ENCODE assay signal across 19 cellular contexts in the genomic region with DNA sequence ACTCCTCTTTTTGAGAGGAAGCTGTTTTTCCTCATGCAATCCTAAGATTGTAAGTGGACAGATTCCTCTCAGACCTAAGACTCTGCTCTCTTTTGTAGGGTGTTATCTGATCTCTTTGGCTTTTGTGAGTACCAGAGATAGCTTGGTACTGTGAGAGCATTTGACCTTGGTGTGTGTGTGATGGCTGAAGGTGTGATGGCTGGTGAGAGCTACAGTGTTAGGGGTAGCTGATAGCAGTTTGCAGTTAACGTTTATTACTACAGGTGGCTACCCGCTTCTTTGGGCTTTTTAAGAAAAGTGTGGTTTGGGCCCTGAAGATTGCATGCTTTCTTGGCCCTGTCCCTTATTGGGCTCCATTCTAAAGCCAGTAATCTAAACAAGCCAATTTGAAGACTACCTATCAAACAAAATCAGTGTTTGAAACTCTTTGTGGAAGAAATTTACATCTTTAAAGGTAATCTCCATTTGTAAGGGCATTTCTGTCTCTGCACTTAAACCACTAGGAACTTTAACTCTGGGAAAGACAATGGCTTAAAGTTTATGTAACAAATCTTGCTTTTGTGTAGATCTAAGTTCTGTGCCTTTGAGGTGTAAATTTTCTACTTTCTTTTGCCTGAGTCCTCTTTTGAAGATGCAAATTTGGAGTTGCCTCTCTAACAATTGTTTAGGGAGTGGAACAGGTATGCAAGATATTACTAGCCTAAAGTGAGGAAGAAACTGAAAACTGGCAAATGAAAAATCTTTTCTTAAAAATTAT.
DNase-seq lines count a peak whose midpoint lies in the region; ATAC-seq and TF ChIP-seq lines count a peak whose summit lies in the region.
"Had no signal": no experiment of that assay in that cellular context is flagged by ENCODE, and none has a peak within 500 bp of the region (broad histone marks: within the 10 kb centered on the region; RNA-seq: fewer than 3 reads in every experiment).

No MANE protein-coding gene starts in this region.

- peaks cover 19% of the 10 kb centered on the region for H3K9me3 ChIP-seq in H9 (ENCODE audit: control insufficient read depth, low read depth, low read length)
- no peaks in the 10 kb centered on the region for H3K9me3 ChIP-seq in neural progenitor cell (ENCODE audit: low read depth)
- no peaks in the 10 kb centered on the region for H3K9me3 ChIP-seq in CD8-positive, alpha-beta T cell (ENCODE audit: low read length)
- H3K9me3 ChIP-seq in spleen = peaks cover 0 to 33% (median 18%) of the 10 kb centered on the region in 8 donors
- H3K9me3 ChIP-seq: SK-N-SH had no signal

- no peak overlapping the region for H3K18ac ChIP-seq in H9 (ENCODE audit: insufficient read length, low read depth, low read length)

- no peak overlapping the region for H2BK20ac ChIP-seq in H9 (ENCODE audit: low read depth, low read length, poor library complexity, severe bottlenecking)

- H4K5ac ChIP-seq in H9 (ENCODE audit: insufficient read length, low read depth, low read length) = no peak overlapping the region

- H3T11ph ChIP-seq in H9 (ENCODE audit: low read length) = no peak overlapping the region

- no peak overlapping the region for H3K14ac ChIP-seq in H9 (ENCODE audit: insufficient read depth, low read length)

- WGBS in H9 (ENCODE audit: extremely low coverage, insufficient read length, low lambda C conversion rate) = no CpG with 5 or more reads among the region's 2 CpGs
- WGBS in spleen, 5 donors = 75 to 85% (median 80%) methylated on average over 2 of the region's 2 CpGs

- H3K23ac ChIP-seq in H9 (ENCODE audit: insufficient read length, low read depth, low read length) = no peak overlapping the region

- H2BK15ac ChIP-seq in H9 (ENCODE audit: low read depth, low read length) = no peak overlapping the region

- peaks cover 19 to 23% of the 10 kb centered on the region in 2 experiments for H3K4me1 Mint-ChIP-seq in H9
- H3K4me1 Mint-ChIP-seq in WTC11 = peaks cover 10% of the 10 kb centered on the region
- no peaks in the 10 kb centered on the region for H3K4me1 Mint-ChIP-seq in neural progenitor cell
- no peaks in the 10 kb centered on the region for H3K4me1 Mint-ChIP-seq in CD8-positive, alpha-beta T cell (ENCODE audit: low read depth)
- H3K4me1 Mint-ChIP-seq: CD8-positive, alpha-beta memory T cell had no signal

- H3K79me1 ChIP-seq in H9 (ENCODE audit: insufficient read depth, low read depth, low read length, poor library complexity, severe bottlenecking) = no peaks in the 10 kb centered on the region

- no peak for TF ChIP-seq POLR2A in spleen (IDR thresholded peaks at IDR 0.05)

- H3K36me3 Mint-ChIP-seq in H9 (ENCODE audit: insufficient read depth in 1 of 3, low read depth in 3 of 3) (peaks cover 13 to 32% (median 13%) of the 10 kb centered on the region in 3 experiments), WTC11 (peaks cover 36% of the 10 kb centered on the region), neural progenitor cell (peaks cover 4% of the 10 kb centered on the region)
- no peaks in the 10 kb centered on the region for H3K36me3 Mint-ChIP-seq in CD8-positive, alpha-beta T cell

- H3F3A ChIP-seq in neural progenitor cell (ENCODE audit: low read depth) = peaks cover 19% of the 10 kb centered on the region

- H3K27ac Mint-ChIP-seq in H9 (peak overlapping the region in 1 of 3 experiments; percentile 68; a peak in 1 of 7 replicates), WTC11 (no peak overlapping the region), neural progenitor cell (no peak overlapping the region)
- H3K27ac Mint-ChIP-seq in CD8-positive, alpha-beta T cell = no peak overlapping the region
- H3K27ac Mint-ChIP-seq: CD8-positive, alpha-beta memory T cell had no signal

- no peak overlapping the region for H2BK5ac ChIP-seq in H9 (ENCODE audit: insufficient read length, low read length)

- no peaks in the 10 kb centered on the region for H4K20me1 ChIP-seq in H9 (ENCODE audit: control insufficient read depth, insufficient read depth, insufficient read length)
- no peaks in the 10 kb centered on the region for H4K20me1 ChIP-seq in neural progenitor cell (ENCODE audit: low read depth)
- H4K20me1 ChIP-seq: BLaER1 treated with 17β-estradiol and CSF1 and Interleukin-3, amounts not matched to agents 10 nM and 100 nM had no signal

- H3K9ac ChIP-seq in H9 (ENCODE audit: extremely low read depth, insufficient read length, low read length) (no peak overlapping the region), neural progenitor cell (no peak overlapping the region)
- H3K9ac ChIP-seq: BLaER1 treated with 17β-estradiol and CSF1 and Interleukin-3, amounts not matched to agents 10 nM and 100 nM; SK-N-SH had no signal

- H3K27me3 ChIP-seq in H9 (ENCODE audit: insufficient read depth, low read length) (peaks cover 54% of the 10 kb centered on the region), neural progenitor cell (no peaks in the 10 kb centered on the region), spleen (replicated peaks in 1 of 7) (peaks cover 0 to 4% (median 0%) of the 10 kb centered on the region in 7 donors)
- H3K27me3 ChIP-seq in CD8-positive, alpha-beta T cell (ENCODE audit: insufficient read depth, low read length) = no peaks in the 10 kb centered on the region
- H3K27me3 ChIP-seq: BLaER1 treated with 17β-estradiol and CSF1 and Interleukin-3, amounts not matched to agents 10 nM and 100 nM had no signal

- H3K27me3 Mint-ChIP-seq in H9 (ENCODE audit: low read depth) (peaks cover 97% of the 10 kb centered on the region), WTC11 (ENCODE audit: low read depth) (peaks cover 98% of the 10 kb centered on the region), neural progenitor cell (ENCODE audit: insufficient read depth, low read depth) (peaks cover 2% of the 10 kb centered on the region)
- H3K27me3 Mint-ChIP-seq in CD8-positive, alpha-beta T cell (ENCODE audit: low read depth) = peaks cover 2% of the 10 kb centered on the region

- no peak overlapping the region for H3K4me2 ChIP-seq in H9 (ENCODE audit: insufficient read depth, insufficient read length, low read length)
- H3K4me2 ChIP-seq in neural progenitor cell = no peak overlapping the region
- H3K4me2 ChIP-seq: BLaER1 treated with 17β-estradiol and CSF1 and Interleukin-3, amounts not matched to agents 10 nM and 100 nM; SK-N-SH had no signal

- no peak overlapping the region for H3K4me3 ChIP-seq in neural progenitor cell
- no peak overlapping the region for H3K4me3 ChIP-seq in CD8-positive, alpha-beta T cell (ENCODE audit: low read depth, low read length)
- H3K4me3 ChIP-seq in spleen = no peak overlapping the region
- H3K4me3 ChIP-seq: BLaER1 treated with 17β-estradiol and CSF1 and Interleukin-3, amounts not matched to agents 10 nM and 100 nM had no signal

- no peak overlapping the region for H2BK120ac ChIP-seq in H9 (ENCODE audit: low read depth, low read length, poor library complexity, severe bottlenecking)

- H3K27ac ChIP-seq in H9 (ENCODE audit: insufficient read length, low read depth, low read length) (no peak overlapping the region), neural progenitor cell (no peak overlapping the region), spleen (no peak overlapping the region)
- H3K27ac ChIP-seq in CD8-positive, alpha-beta T cell (ENCODE audit: low read depth, low read length) = no peak overlapping the region
- H3K27ac ChIP-seq: BLaER1 treated with 17β-estradiol and CSF1 and Interleukin-3, amounts not matched to agents 10 nM and 100 nM had no signal

- H3K4me3 Mint-ChIP-seq in H9 = no peak overlapping the region
- no peak overlapping the region for H3K4me3 Mint-ChIP-seq in WTC11
- no peak overlapping the region for H3K4me3 Mint-ChIP-seq in neural progenitor cell
- no peak overlapping the region for H3K4me3 Mint-ChIP-seq in CD8-positive, alpha-beta T cell
- H3K4me3 Mint-ChIP-seq: CD8-positive, alpha-beta memory T cell had no signal

- H4K8ac ChIP-seq in H9 (replicated peaks; ENCODE audit: insufficient read length, low read depth, low read length) = no peak overlapping the region

- H3K56ac ChIP-seq in H9 (ENCODE audit: insufficient read length, low read depth, low read length) = no peak overlapping the region

- H2AFZ ChIP-seq in H9 (ENCODE audit: low read length) (no peak overlapping the region), neural progenitor cell (replicated peaks) (peak overlapping the region; percentile 30)

- H3K4ac ChIP-seq in H9 (ENCODE audit: low read depth, low read length) = no peak overlapping the region

- intact Hi-C loops in CD8-positive, alpha-beta T cell (cut with DNase I, micrococcal nuclease) = no loop called here
- intact Hi-C loops in spleen (cut with DNase I; ENCODE audit: low total_unique reads) = no loop called here

- ATAC-seq in WTC11 = peak; percentile 85
- ATAC-seq in CD8-positive, alpha-beta T cell = no peak
- ATAC-seq: HCT116, PC-3 had no signal

- no peak for TF ChIP-seq CTCF in H9 (conservative IDR thresholded peaks at IDR 0.05)
- no peak for TF ChIP-seq CTCF in WTC11 (IDR thresholded peaks at IDR 0.05)
- TF ChIP-seq CTCF in neural progenitor cell (IDR thresholded peaks at IDR 0.05) = no peak
- TF ChIP-seq CTCF in CD8-positive, alpha-beta T cell (IDR thresholded peaks at IDR 0.05) = no peak
- no peak for TF ChIP-seq CTCF in spleen (IDR thresholded peaks at IDR 0.05 in 8 of 11, conservative IDR thresholded peaks at IDR 0.05 in 3 of 11)

- CTCF ChIA-PET in WTC11 (lab: Charles Lee) = interaction anchor here (0.9 to 1.9 kb wide), 6 partner anchors 9 to 302 kb away, joined by 3 to 10 read pairs (median 6); no protein-coding TSS in a partner anchor
- CTCF ChIA-PET in CD8-positive, alpha-beta T cell (lab: Charles Lee) = interaction anchor here (0.9 to 1.1 kb wide), 3 partner anchors 244 to 293 kb away, joined by 3 to 4 read pairs (median 3); no protein-coding TSS in a partner anchor

- DNase-seq in H9 (peak; percentile 48), WTC11 (ENCODE audit: low spot score) (no peak), iPS-NIHi11 (ENCODE audit: low spot score) (peak; percentile 18), neural progenitor cell (ENCODE audit: low spot score) (no peak), occipital lobe (lab: John Stamatoyannopoulos, UW) (no peak), spleen (no peak)
- no peak for DNase-seq in CD8-positive, alpha-beta T cell
- DNase-seq: CD8-positive, alpha-beta memory T cell; KBM-7; NCI-H1105; NCI-H2081; NCI-H2227 treated with DMSO at 0.1 percent for 48 hours; NCI-H510A treated with DMSO at 0.1 percent for 48 hours; PC-3; RPMI8226; SHP77 treated with DMSO at 0.1 percent for 48 hours; SK-N-SH had no signal

- no peaks in the 10 kb centered on the region for H3K36me3 ChIP-seq in neural progenitor cell
- H3K36me3 ChIP-seq in CD8-positive, alpha-beta T cell (ENCODE audit: insufficient read depth, low read length) = no peaks in the 10 kb centered on the region
- no peaks in the 10 kb centered on the region for H3K36me3 ChIP-seq in spleen
- H3K36me3 ChIP-seq: BLaER1 treated with 17β-estradiol and CSF1 and Interleukin-3, amounts not matched to agents 10 nM and 100 nM had no signal

- H3K4me1 ChIP-seq in H9 (ENCODE audit: insufficient read depth, low read length) (no peaks in the 10 kb centered on the region; the same call in 1 of the 2 replicates), neural progenitor cell (peaks cover 11% of the 10 kb centered on the region), spleen (no peaks in the 10 kb centered on the region)
- no peaks in the 10 kb centered on the region for H3K4me1 ChIP-seq in CD8-positive, alpha-beta T cell (ENCODE audit: insufficient read depth, low read length)

- no peak overlapping the region for H2BK12ac ChIP-seq in H9 (ENCODE audit: insufficient read length, low read depth, low read length)

- H4K91ac ChIP-seq in H9 (ENCODE audit: insufficient read length, low read depth, low read length) = no peak overlapping the region

- peaks cover 37 to 40% of the 10 kb centered on the region in 2 experiments for H3K9me3 Mint-ChIP-seq in H9
- H3K9me3 Mint-ChIP-seq in WTC11 = peaks cover 30% of the 10 kb centered on the region
- H3K9me3 Mint-ChIP-seq in neural progenitor cell = peaks cover 26% of the 10 kb centered on the region
- peaks cover 16% of the 10 kb centered on the region for H3K9me3 Mint-ChIP-seq in CD8-positive, alpha-beta T cell

- peaks cover 2% of the 10 kb centered on the region for H3K23me2 ChIP-seq in H9 (ENCODE audit: insufficient read length, low read depth, low read length, poor library complexity, severe bottlenecking)

- no peak overlapping the region for H2AK5ac ChIP-seq in H9 (ENCODE audit: insufficient read length, low read length)

- POLR2A ChIA-PET in WTC11 (lab: Charles Lee) = no interaction called here
- POLR2A ChIA-PET in CD8-positive, alpha-beta T cell (lab: Charles Lee) = no interaction called here

- H3K79me2 ChIP-seq in H9 (ENCODE audit: insufficient read depth, low read length) (no peaks in the 10 kb centered on the region), neural progenitor cell (ENCODE audit: low read depth) (no peaks in the 10 kb centered on the region)

Comparison
In these comparisons a context has a peak if more than half of its experiments do, and no peak if none do; other contexts are left out.
1. DNase-seq: peak in H9 (single experiment) and iPS-NIHi11 (single experiment); none in WTC11 (single experiment), neural progenitor cell (single experiment), occipital lobe (single experiment), CD8-positive, alpha-beta T cell (0 of 7) and spleen (single experiment).